In the genomic region with DNA sequence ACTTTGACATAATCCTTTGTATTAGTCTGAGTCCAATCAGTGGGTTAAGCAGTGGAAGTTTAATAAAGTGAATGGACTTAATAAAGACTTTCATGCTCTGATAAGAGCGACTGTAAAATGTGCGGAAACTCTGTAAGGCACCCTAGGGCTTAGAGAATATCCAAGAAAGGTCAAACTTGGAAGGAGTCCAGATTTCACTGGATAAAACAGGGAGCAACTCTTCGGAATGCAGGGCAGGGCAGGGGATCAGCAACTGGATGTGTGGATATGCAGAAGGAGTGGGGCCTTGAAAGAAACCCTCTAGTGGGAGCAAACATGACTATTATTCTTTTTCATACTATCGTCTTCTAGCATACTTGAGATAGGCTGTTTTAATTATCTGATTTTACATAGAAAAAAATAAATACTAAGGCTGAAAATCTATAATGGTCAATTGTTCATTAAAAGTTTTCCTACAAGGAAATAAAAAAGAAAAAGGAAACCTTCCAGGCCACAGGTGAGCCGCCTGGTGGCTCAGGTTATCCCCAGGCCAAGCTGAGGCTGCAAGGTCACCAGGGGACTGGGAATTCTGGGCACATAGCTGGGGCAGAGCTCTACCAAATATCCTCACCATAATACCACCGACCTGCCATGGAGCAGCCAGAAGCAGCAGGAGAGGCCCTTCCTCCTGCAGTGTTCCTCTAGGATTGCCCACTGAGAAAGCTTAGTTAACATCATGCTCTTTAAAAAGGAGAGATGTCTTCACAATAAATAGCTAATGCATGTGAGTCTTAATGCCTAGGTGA, we compare ENCODE assay signal across 16 cellular contexts.
"Had no signal": no experiment of that assay in that cellular context is flagged by ENCODE, and none has a peak within 500 bp of the region (broad histone marks: within the 10 kb centered on the region; RNA-seq: fewer than 3 reads in every experiment).

No MANE protein-coding gene starts in this region.

- ATAC-seq: effector memory CD8-positive, alpha-beta T cell; lower lobe of right lung; natural killer cell; pancreas had no signal

- DNase-seq: activated CD4-positive, CD25-positive, alpha-beta regulatory T cell treated with anti-CD3 and anti-CD28 coated beads, Interleukin-2, amount 50 U/mL, for 72 hours; activated gamma-delta T cell; dermis blood vessel endothelial cell; effector memory CD8-positive, alpha-beta T cell; foreskin fibroblast; lower lobe of right lung; natural killer cell; pancreas; sigmoid colon; stimulated activated CD4-positive, alpha-beta T cell treated with anti-CD3 and anti-CD28 coated beads, Interleukin-12 subunit alpha, Interleukin-12 subunit beta, amount 100 ng/mL, for 4 hours; stimulated activated CD4-positive, alpha-beta T cell treated with anti-CD3 and anti-CD28 coated beads, Interleukin-1b, Interleukin-23, amount 100 ng/mL, for 48 hours; stimulated activated naive CD4-positive, alpha-beta T cell treated with Interleukin-2 at 50 U/mL for 16 hours; substantia nigra; tibial artery had no signal

- FAIRE-seq: pancreas had no signal

- H3K27me3 ChIP-seq: pancreas, sigmoid colon, tibial artery had no signal

- H3K4me1 Mint-ChIP-seq: activated naive CD4-positive, alpha-beta T cell treated with anti-CD3 and anti-CD28 coated beads, Interleukin-2, amount 50 U/mL, for 24 hours; natural killer cell had no signal

- H3K4me3 Mint-ChIP-seq: activated naive CD4-positive, alpha-beta T cell treated with anti-CD3 and anti-CD28 coated beads, Interleukin-2, amount 50 U/mL, for 24 hours; effector memory CD8-positive, alpha-beta T cell; natural killer cell; T-helper 1 cell treated with Interleukin-12 subunit alpha and Interleukin-12 subunit beta and Interleukin-4 antibody, amounts not matched to agents 30 μg/mL and 1 μg/mL, for 36 hours had no signal

- H3K36me3 ChIP-seq: lower lobe of right lung, pancreas, sigmoid colon, tibial artery had no signal

- H3K27ac Mint-ChIP-seq: activated naive CD4-positive, alpha-beta T cell treated with anti-CD3 and anti-CD28 coated beads, Interleukin-2, amount 50 U/mL, for 24 hours; effector memory CD8-positive, alpha-beta T cell; natural killer cell; T-helper 1 cell treated with Interleukin-12 subunit alpha and Interleukin-12 subunit beta and Interleukin-4 antibody, amounts not matched to agents 30 μg/mL and 1 μg/mL, for 36 hours had no signal

- H3K9me3 ChIP-seq: lower lobe of right lung, sigmoid colon, tibial artery had no signal

- H3K9me3 Mint-ChIP-seq: effector memory CD8-positive, alpha-beta T cell; natural killer cell; T-helper 1 cell treated with Interleukin-12 subunit alpha and Interleukin-12 subunit beta and Interleukin-4 antibody, amounts not matched to agents 30 μg/mL and 1 μg/mL, for 36 hours had no signal

- H3K4me1 ChIP-seq: lower lobe of right lung, pancreas, sigmoid colon, tibial artery had no signal

- H3K27ac ChIP-seq: lower lobe of right lung, pancreas, sigmoid colon, tibial artery had no signal

- H3K4me3 ChIP-seq: lower lobe of right lung, pancreas, sigmoid colon, tibial artery had no signal

- H3K36me3 Mint-ChIP-seq: activated naive CD4-positive, alpha-beta T cell treated with anti-CD3 and anti-CD28 coated beads, Interleukin-2, amount 50 U/mL, for 24 hours; natural killer cell had no signal
